ENCODE assay signal across 16 cellular contexts in genomic region chr11:76703707-76704106, GRCh38. TPM values are rescaled to one million over a fixed set of nuclear protein-coding genes. Genes with fewer than 3 reads are reported as not detected.
DNase-seq lines count a peak whose midpoint lies in the region; ATAC-seq and TF ChIP-seq lines count a peak whose summit lies in the region.
"Had no signal": no experiment of that assay in that cellular context is flagged by ENCODE, and none has a peak within 500 bp of the region (broad histone marks: within the 10 kb centered on the region; RNA-seq: fewer than 3 reads in every experiment).

No MANE protein-coding gene starts in this region.

- peak overlapping the region; percentile 88; the same call in 1 of the 2 replicates for H3K27ac ChIP-seq in GM23338 (ENCODE audit: low read depth)
- no peak overlapping the region for H3K27ac ChIP-seq in endodermal cell (ENCODE audit: low read depth, low read length)
- H3K27ac ChIP-seq in trophoblast cell (ENCODE audit: low read depth, low read length) = no peak overlapping the region
- no peak overlapping the region for H3K27ac ChIP-seq in colonic mucosa
- H3K27ac ChIP-seq: BLaER1 had no signal

- peak overlapping the region; percentile 7 for H4K91ac ChIP-seq in trophoblast cell (ENCODE audit: low read depth, low read length)

- H2AFZ ChIP-seq in GM23338 (peak overlapping the region; percentile 73; the same call in 1 of the 2 replicates), trophoblast cell (ENCODE audit: insufficient read depth, low read length, poor library complexity) (no peak overlapping the region)

- H3K9me2 ChIP-seq in GM23338 (ENCODE audit: insufficient read depth) = peaks cover 12% of the 10 kb centered on the region

- H2BK12ac ChIP-seq in trophoblast cell (ENCODE audit: low read length) = peak overlapping the region; percentile 18

- H3K36me3 Mint-ChIP-seq in GM23338 (ENCODE audit: low read depth) (peaks cover 18% of the 10 kb centered on the region), endodermal cell (ENCODE audit: low read depth) (no peaks in the 10 kb centered on the region)

- ATAC-seq in GM23338 = no peak
- no peak for ATAC-seq in HG02970 (IDR thresholded peaks at IDR 0.05; ENCODE audit: low FRiP score, unreplicated experiment)
- ATAC-seq in GM19324 (IDR thresholded peaks at IDR 0.05; ENCODE audit: low FRiP score, unreplicated experiment) = no peak

- no peak for DNase-seq in GM23338 (ENCODE audit: low spot score)
- no peak for DNase-seq in NT2/D1 (ENCODE audit: low read depth, low spot score)
- no peak for DNase-seq in endodermal cell
- no peak for DNase-seq in trophoblast cell
- no peak for DNase-seq in colonic mucosa
- DNase-seq: 8988T, AML-193, DMS53, GF-D8, GOT3, HCEC 1CT, HFFc6 had no signal

- H3K4me3 Mint-ChIP-seq in GM23338 (peak overlapping the region; percentile 54; the same call in 1 of the 3 replicates), endodermal cell (no peak overlapping the region)
- H3K4me3 Mint-ChIP-seq: HFFc6, IgD-negative memory B cell had no signal

- no peak overlapping the region for H3K14ac ChIP-seq in trophoblast cell (ENCODE audit: low read length)

- TF ChIP-seq CTCF in GM23338 (conservative IDR thresholded peaks at IDR 0.05; ENCODE audit: low read depth in 2 of 2) (no peak), endodermal cell (conservative IDR thresholded peaks at IDR 0.05) (no peak), colonic mucosa (IDR thresholded peaks at IDR 0.05) (no peak)

- H3K79me2 ChIP-seq in GM23338 (replicated peaks; ENCODE audit: insufficient read depth) = no peaks in the 10 kb centered on the region
- peaks cover 5% of the 10 kb centered on the region for H3K79me2 ChIP-seq in trophoblast cell (ENCODE audit: control insufficient read depth, insufficient read depth, low read length, poor library complexity)

- no peak overlapping the region for H2AK5ac ChIP-seq in trophoblast cell (ENCODE audit: low read length)

- H3K9me3 Mint-ChIP-seq in GM23338 (peaks cover 24% of the 10 kb centered on the region), endodermal cell (no peaks in the 10 kb centered on the region)

- H3K9ac ChIP-seq in NT2/D1 (ENCODE audit: insufficient read length, low read depth) (peak overlapping the region; percentile 26), endodermal cell (ENCODE audit: extremely low read depth, low read length, poor library complexity, severe bottlenecking) (no peak overlapping the region), trophoblast cell (ENCODE audit: low read length) (no peak overlapping the region), colonic mucosa (ENCODE audit: low read depth in 2 of 2, low read length in 2 of 2) (no peak overlapping the region)
- H3K9ac ChIP-seq: BLaER1 had no signal

- no peak overlapping the region for H4K12ac ChIP-seq in trophoblast cell (ENCODE audit: low read depth, low read length)

- H3K27me3 ChIP-seq in GM23338 (ENCODE audit: insufficient read depth) (no peaks in the 10 kb centered on the region), NT2/D1 (ENCODE audit: insufficient read depth, insufficient read length) (no peaks in the 10 kb centered on the region), endodermal cell (ENCODE audit: control insufficient read depth, insufficient read depth, low read length, poor library complexity, severe bottlenecking) (no peaks in the 10 kb centered on the region), trophoblast cell (ENCODE audit: insufficient read depth, low read length) (no peaks in the 10 kb centered on the region), colonic mucosa (no peaks in the 10 kb centered on the region)
- H3K27me3 ChIP-seq: BLaER1 had no signal

- H3K4me1 ChIP-seq in GM23338 (ENCODE audit: insufficient read depth) = peaks cover 21% of the 10 kb centered on the region
- peaks cover 14% of the 10 kb centered on the region for H3K4me1 ChIP-seq in NT2/D1 (ENCODE audit: insufficient read depth, insufficient read length)
- H3K4me1 ChIP-seq in endodermal cell (ENCODE audit: control insufficient read depth, insufficient read depth, low read length) = peaks cover 3% of the 10 kb centered on the region
- H3K4me1 ChIP-seq in trophoblast cell (ENCODE audit: control insufficient read depth in 1 of 2, insufficient read depth in 2 of 2, low read length in 2 of 2) = peaks cover 26 to 33% of the 10 kb centered on the region in 2 experiments
- H3K4me1 ChIP-seq in colonic mucosa = no peaks in the 10 kb centered on the region
- H3K4me1 ChIP-seq: BLaER1 had no signal

- H2BK120ac ChIP-seq in trophoblast cell (ENCODE audit: insufficient read depth, low read length, poor library complexity) = no peak overlapping the region

- H2BK5ac ChIP-seq in trophoblast cell (ENCODE audit: low read depth, low read length, poor library complexity) = no peak overlapping the region

- H3K36me3 ChIP-seq in GM23338 (ENCODE audit: insufficient read depth) = no peaks in the 10 kb centered on the region
- no peaks in the 10 kb centered on the region for H3K36me3 ChIP-seq in NT2/D1 (ENCODE audit: insufficient read depth, insufficient read length, low read length)
- no peaks in the 10 kb centered on the region for H3K36me3 ChIP-seq in endodermal cell (ENCODE audit: control insufficient read depth, insufficient read depth, low read length)
- no peaks in the 10 kb centered on the region for H3K36me3 ChIP-seq in trophoblast cell (ENCODE audit: control insufficient read depth in 1 of 2, insufficient read depth in 2 of 2, low read length in 2 of 2)
- H3K36me3 ChIP-seq in colonic mucosa = no peaks in the 10 kb centered on the region
- H3K36me3 ChIP-seq: BLaER1 had no signal

- H3K27me3 Mint-ChIP-seq in GM23338 (ENCODE audit: insufficient read depth, low read depth, poor library complexity) (peaks cover 17% of the 10 kb centered on the region), endodermal cell (ENCODE audit: insufficient read depth) (peaks cover 2% of the 10 kb centered on the region)

- H3K27ac Mint-ChIP-seq in GM23338 (peak overlapping the region; percentile 97), endodermal cell (peak overlapping the region; percentile 75)
- H3K27ac Mint-ChIP-seq: HFFc6, IgD-negative memory B cell had no signal

- H3K9me3 ChIP-seq in NT2/D1 (ENCODE audit: insufficient read depth, low read length) = no peaks in the 10 kb centered on the region
- no peaks in the 10 kb centered on the region for H3K9me3 ChIP-seq in endodermal cell (ENCODE audit: control insufficient read depth, low read length)
- H3K9me3 ChIP-seq in trophoblast cell (ENCODE audit: insufficient read depth, low read depth, low read length) = no peaks in the 10 kb centered on the region
- H3K9me3 ChIP-seq in colonic mucosa = no peaks in the 10 kb centered on the region
- H3K9me3 ChIP-seq: BLaER1 had no signal

- H3K23ac ChIP-seq in trophoblast cell (ENCODE audit: low read length) = no peak overlapping the region

- no peaks in the 10 kb centered on the region for H4K20me1 ChIP-seq in GM23338 (replicated peaks; ENCODE audit: insufficient read depth)
- H4K20me1 ChIP-seq: BLaER1 had no signal

- H3F3A ChIP-seq in GM23338 (replicated peaks; ENCODE audit: low read depth) = 0 out of 2 replicates have a peak, but pooled peaks cover under 1% of the 10 kb centered on the region

- no peak overlapping the region for H3K18ac ChIP-seq in trophoblast cell (ENCODE audit: low read length)

- peak overlapping the region; percentile 19; the same call in 1 of the 2 replicates for H3K4me3 ChIP-seq in GM23338
- H3K4me3 ChIP-seq in NT2/D1 (ENCODE audit: insufficient read length, low read depth) = peak overlapping the region; percentile 13
- no peak overlapping the region for H3K4me3 ChIP-seq in endodermal cell (ENCODE audit: low read length)
- no peak overlapping the region for H3K4me3 ChIP-seq in trophoblast cell (ENCODE audit: low read depth, low read length)
- no peak overlapping the region for H3K4me3 ChIP-seq in colonic mucosa
- H3K4me3 ChIP-seq: BLaER1 had no signal

- H3K4me1 Mint-ChIP-seq in GM23338 (peaks cover 34% of the 10 kb centered on the region), endodermal cell (peaks cover 6% of the 10 kb centered on the region)

- 92 to 100% methylated on average over 1 of the region's 1 CpG for WGBS in endodermal cell (ENCODE audit: insufficient coverage in 1 of 2, insufficient read length in 1 of 2), 2 experiments
- no CpG with 5 or more reads among the region's 1 CpG for WGBS in trophoblast cell (ENCODE audit: extremely low coverage, insufficient coverage, insufficient read length)

- no peak overlapping the region for H3K4ac ChIP-seq in trophoblast cell (ENCODE audit: low read depth, low read length)

- intact Hi-C loops in colonic mucosa (cut with DNase I) = no loop called here

- no peak overlapping the region for H4K8ac ChIP-seq in trophoblast cell (ENCODE audit: low read depth, low read length)

- H3K4me2 ChIP-seq in GM23338 = peak overlapping the region; percentile 49
- H3K4me2 ChIP-seq in trophoblast cell (ENCODE audit: low read length) = no peak overlapping the region
- H3K4me2 ChIP-seq: BLaER1 had no signal

- peaks cover 14% of the 10 kb centered on the region for H3K79me1 ChIP-seq in trophoblast cell (ENCODE audit: low read length)

RNA-seq across cellular contexts. Expression of gene LRRC32, which starts 33.2 kb away (rescaled TPM):
- 0.42 and 0.89 TPM in 2 replicates for total RNA-seq in GM23338 (2014; rRNA removed; shearing (Covaris generic))
- 0.52 and 0.58 TPM in 2 replicates for polyA plus RNA-seq in GM23338 (2016; fragmentation: Nextera tagmentation; extraction: Ambion mirVana)
- total RNA-seq in endodermal cell (1 to 10 TPM; 1.3 to 1.6 TPM), colonic mucosa (10 to 100 TPM in 1 of 2 donors, 1 to 10 TPM in 1; 5.9 to 26.8 TPM)
- 2.0 TPM for polyA plus RNA-seq in endodermal cell (2013, experiment 1 of 2)
- polyA plus RNA-seq in endodermal cell (2013, experiment 2 of 2) = 2.2 TPM
- 39.7 and 40.3 TPM in 2 replicates for polyA plus RNA-seq in trophoblast cell (2013)
- polyA plus RNA-seq: IgD-negative memory B cell had no signal

Comparison
In these comparisons a context has a peak if more than half of its experiments do, and no peak if none do; other contexts are left out.
1. H3K4me3 ChIP-seq: peak in GM23338 (single experiment) and NT2/D1 (single experiment); none in endodermal cell (single experiment), trophoblast cell (single experiment) and colonic mucosa (single experiment).